ENCODE assay signal across 8 cellular contexts in the genomic region with DNA sequence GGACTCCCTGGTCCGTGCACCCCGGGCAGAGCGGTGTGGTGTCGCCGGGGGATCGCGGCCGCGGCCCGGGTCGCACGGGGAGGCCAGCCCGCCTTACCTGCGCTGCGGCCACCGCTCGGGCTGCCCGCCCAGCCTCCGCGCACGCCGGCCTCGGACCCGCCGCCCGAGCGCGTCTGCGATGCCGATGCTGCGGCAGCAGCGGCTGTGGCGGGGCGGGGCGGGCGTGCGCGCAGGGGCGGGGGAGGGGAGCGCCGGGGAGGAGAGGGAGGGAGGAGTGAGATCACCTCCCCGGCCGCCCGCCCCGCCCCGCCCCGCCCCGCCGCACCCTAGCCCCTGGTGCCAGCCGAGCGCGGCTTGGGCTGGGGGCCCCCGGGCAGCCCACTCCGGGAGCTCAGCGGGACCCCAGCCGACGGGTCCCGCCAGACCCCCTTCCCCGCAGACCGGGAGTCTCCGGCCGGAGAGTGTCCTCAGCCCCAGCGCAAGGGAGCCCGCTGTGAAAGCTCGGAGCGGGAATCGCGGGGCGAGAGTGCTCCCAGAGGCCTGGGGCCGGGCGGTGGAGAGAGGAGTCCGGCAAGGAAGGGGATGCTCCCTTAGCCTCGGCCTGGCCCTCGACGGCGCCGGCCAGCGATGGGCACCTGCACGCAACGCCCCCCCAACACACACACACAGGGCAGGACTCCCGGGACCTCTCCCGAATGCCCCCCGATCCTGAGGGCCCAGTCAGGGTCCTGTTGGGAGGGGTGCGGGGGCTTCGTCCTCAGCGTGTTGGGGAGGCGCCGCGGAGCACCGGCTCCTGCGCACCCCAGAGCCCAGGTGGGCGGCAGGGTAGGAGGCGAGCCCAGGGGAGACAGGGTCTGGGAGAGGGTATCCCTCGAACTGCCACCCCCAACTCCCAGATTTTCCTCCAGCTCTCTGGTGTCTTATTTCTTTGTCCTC. TPM values are rescaled to one million over a fixed set of nuclear protein-coding genes. Genes with fewer than 3 reads are reported as not detected.
DNase-seq lines count a peak whose midpoint lies in the region; TF ChIP-seq lines count a peak whose summit lies in the region.

A gene with protein sequence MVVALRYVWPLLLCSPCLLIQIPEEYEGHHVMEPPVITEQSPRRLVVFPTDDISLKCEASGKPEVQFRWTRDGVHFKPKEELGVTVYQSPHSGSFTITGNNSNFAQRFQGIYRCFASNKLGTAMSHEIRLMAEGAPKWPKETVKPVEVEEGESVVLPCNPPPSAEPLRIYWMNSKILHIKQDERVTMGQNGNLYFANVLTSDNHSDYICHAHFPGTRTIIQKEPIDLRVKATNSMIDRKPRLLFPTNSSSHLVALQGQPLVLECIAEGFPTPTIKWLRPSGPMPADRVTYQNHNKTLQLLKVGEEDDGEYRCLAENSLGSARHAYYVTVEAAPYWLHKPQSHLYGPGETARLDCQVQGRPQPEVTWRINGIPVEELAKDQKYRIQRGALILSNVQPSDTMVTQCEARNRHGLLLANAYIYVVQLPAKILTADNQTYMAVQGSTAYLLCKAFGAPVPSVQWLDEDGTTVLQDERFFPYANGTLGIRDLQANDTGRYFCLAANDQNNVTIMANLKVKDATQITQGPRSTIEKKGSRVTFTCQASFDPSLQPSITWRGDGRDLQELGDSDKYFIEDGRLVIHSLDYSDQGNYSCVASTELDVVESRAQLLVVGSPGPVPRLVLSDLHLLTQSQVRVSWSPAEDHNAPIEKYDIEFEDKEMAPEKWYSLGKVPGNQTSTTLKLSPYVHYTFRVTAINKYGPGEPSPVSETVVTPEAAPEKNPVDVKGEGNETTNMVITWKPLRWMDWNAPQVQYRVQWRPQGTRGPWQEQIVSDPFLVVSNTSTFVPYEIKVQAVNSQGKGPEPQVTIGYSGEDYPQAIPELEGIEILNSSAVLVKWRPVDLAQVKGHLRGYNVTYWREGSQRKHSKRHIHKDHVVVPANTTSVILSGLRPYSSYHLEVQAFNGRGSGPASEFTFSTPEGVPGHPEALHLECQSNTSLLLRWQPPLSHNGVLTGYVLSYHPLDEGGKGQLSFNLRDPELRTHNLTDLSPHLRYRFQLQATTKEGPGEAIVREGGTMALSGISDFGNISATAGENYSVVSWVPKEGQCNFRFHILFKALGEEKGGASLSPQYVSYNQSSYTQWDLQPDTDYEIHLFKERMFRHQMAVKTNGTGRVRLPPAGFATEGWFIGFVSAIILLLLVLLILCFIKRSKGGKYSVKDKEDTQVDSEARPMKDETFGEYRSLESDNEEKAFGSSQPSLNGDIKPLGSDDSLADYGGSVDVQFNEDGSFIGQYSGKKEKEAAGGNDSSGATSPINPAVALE (minus strand): TSS at position 206 of the 936 bp plus-strand sequence. CDS start 10,337 bp downstream, outside the sequence.

- peaks cover 11% of the 10 kb centered on the region for H3K36me3 Mint-ChIP-seq in neural crest cell (ENCODE audit: low read depth)

- peaks cover 3% of the 10 kb centered on the region for H3K9me3 Mint-ChIP-seq in neural crest cell

- peak within 1 kb of the TSS; percentile 10 for H3K27ac ChIP-seq in cingulate gyrus (ENCODE audit: low read depth, low read length)

- H3K27me3 Mint-ChIP-seq in neural crest cell (ENCODE audit: low read depth) = peaks cover 30% of the 10 kb centered on the region

- DNase-seq in Daoy (ENCODE audit: low read depth) (peak; percentile 42), NCI-H460 (ENCODE audit: extremely low read depth, low read depth) (no peak), neural crest cell (ENCODE audit: low read depth, low spot score) (no peak), globus pallidus (ENCODE audit: low spot score) (no peak), NOMO-1 (lab: John Stamatoyannopoulos, UW; ENCODE audit: unreplicated experiment in 2 of 2) (no peak)
- no peak for DNase-seq in central memory CD4-positive, alpha-beta T cell
- DNase-seq in stimulated activated CD8-positive, alpha-beta memory T cell treated with anti-CD3 and anti-CD28 coated beads, Interleukin-4, amount 100 ng/mL, for 48 hours = no peak

- H3K4me3 Mint-ChIP-seq in neural crest cell = peak within 1 kb of the TSS; percentile 89

- no peak for TF ChIP-seq CTCF in neural crest cell (conservative IDR thresholded peaks at IDR 0.05)

- H3K27ac Mint-ChIP-seq in neural crest cell (ENCODE audit: unreplicated experiment) = no peak within 1 kb of the TSS

- H3K4me1 Mint-ChIP-seq in neural crest cell = peaks cover 22% of the 10 kb centered on the region

RNA-seq across cellular contexts. Expression of the gene that starts here (rescaled TPM):
- 7.4 and 8.3 TPM in 2 replicates for total RNA-seq in Daoy (2014; rRNA removed; shearing (Covaris generic))
- total RNA-seq in NCI-H460 (2014; rRNA removed; shearing (Covaris generic)) = 27.2 and 29.9 TPM in 2 replicates
- 24.9 and 40.7 TPM in 2 replicates for polyA plus RNA-seq in NCI-H460 (2014; cell fraction: nucleus; rRNA removed)
- 133 and 137 TPM in 2 replicates for total RNA-seq in neural crest cell
